Comparison of ENCODE assay signal across 1 cellular context in genomic region chr1:204162498-204163074, GRCh38.
TF ChIP-seq lines count a peak whose summit lies in the region.

No MANE protein-coding gene starts in this region.

TF ChIP-seq in HEK293, 187 proteins besides CTCF, POLR2A, EP300 and RAD21 (continued from another document):
- peak; percentile 96 for TF ChIP-seq ZNF654 (tag by site-specific recombination; IDR thresholded peaks at IDR 0.05; ENCODE audit: low read depth)
- no peak for TF ChIP-seq ZNF16 (tag by site-specific recombination; IDR thresholded peaks at IDR 0.05; ENCODE audit: low read depth)
- no peak for TF ChIP-seq ZFP41 (tag by site-specific recombination; IDR thresholded peaks at IDR 0.05; ENCODE audit: borderline replicate concordance)
- TF ChIP-seq RBAK (tag by site-specific recombination; IDR thresholded peaks at IDR 0.05), result no peak
- TF ChIP-seq ZNF248 (tag by site-specific recombination; IDR thresholded peaks at IDR 0.05), result no peak
- no peak for TF ChIP-seq TCF7L2 (IDR thresholded peaks at IDR 0.05; ENCODE audit: borderline replicate concordance, low read depth, low read length)
- TF ChIP-seq ZNF692 (tag by site-specific recombination; IDR thresholded peaks at IDR 0.05), result 0 out of 2 replicates have a peak, but pooled peaks have one; percentile 36
- no peak for TF ChIP-seq ZNF776 (tag by site-specific recombination; IDR thresholded peaks at IDR 0.05; ENCODE audit: borderline replicate concordance)
- TF ChIP-seq, protein P1, sequence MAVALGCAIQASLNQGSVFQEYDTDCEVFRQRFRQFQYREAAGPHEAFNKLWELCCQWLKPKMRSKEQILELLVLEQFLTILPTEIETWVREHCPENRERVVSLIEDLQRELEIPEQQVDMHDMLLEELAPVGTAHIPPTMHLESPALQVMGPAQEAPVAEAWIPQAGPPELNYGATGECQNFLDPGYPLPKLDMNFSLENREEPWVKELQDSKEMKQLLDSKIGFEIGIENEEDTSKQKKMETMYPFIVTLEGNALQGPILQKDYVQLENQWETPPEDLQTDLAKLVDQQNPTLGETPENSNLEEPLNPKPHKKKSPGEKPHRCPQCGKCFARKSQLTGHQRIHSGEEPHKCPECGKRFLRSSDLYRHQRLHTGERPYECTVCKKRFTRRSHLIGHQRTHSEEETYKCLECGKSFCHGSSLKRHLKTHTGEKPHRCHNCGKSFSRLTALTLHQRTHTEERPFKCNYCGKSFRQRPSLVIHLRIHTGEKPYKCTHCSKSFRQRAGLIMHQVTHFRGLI (tag by site-specific recombination; IDR thresholded peaks at IDR 0.05), result no peak
- no peak for TF ChIP-seq ZNF114 (tag by site-specific recombination; IDR thresholded peaks at IDR 0.05)
- TF ChIP-seq ZNF211 (tag by site-specific recombination; IDR thresholded peaks at IDR 0.05; ENCODE audit: low read depth), result no peak
- TF ChIP-seq IKZF3 (tag by site-specific recombination; IDR thresholded peaks at IDR 0.05), result no peak
- peak; percentile 36; the same call in 1 of the 2 replicates for TF ChIP-seq ZBTB48 (tag by site-specific recombination; IDR thresholded peaks at IDR 0.05)
- peak; percentile 43; the same call in 1 of the 2 replicates for TF ChIP-seq GLIS1 (tag by site-specific recombination; IDR thresholded peaks at IDR 0.05)
- peak; percentile 46 for TF ChIP-seq ZNF335 (tag by site-specific recombination; conservative IDR thresholded peaks at IDR 0.05)
- TF ChIP-seq GLI2 (tag by site-specific recombination; IDR thresholded peaks at IDR 0.05; ENCODE audit: borderline replicate concordance, low read depth), result no peak
- TF ChIP-seq, protein P2, sequence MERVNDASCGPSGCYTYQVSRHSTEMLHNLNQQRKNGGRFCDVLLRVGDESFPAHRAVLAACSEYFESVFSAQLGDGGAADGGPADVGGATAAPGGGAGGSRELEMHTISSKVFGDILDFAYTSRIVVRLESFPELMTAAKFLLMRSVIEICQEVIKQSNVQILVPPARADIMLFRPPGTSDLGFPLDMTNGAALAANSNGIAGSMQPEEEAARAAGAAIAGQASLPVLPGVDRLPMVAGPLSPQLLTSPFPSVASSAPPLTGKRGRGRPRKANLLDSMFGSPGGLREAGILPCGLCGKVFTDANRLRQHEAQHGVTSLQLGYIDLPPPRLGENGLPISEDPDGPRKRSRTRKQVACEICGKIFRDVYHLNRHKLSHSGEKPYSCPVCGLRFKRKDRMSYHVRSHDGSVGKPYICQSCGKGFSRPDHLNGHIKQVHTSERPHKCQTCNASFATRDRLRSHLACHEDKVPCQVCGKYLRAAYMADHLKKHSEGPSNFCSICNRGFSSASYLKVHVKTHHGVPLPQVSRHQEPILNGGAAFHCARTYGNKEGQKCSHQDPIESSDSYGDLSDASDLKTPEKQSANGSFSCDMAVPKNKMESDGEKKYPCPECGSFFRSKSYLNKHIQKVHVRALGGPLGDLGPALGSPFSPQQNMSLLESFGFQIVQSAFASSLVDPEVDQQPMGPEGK (tag by site-specific recombination; IDR thresholded peaks at IDR 0.05), result peak; percentile 48
- TF ChIP-seq, protein P3, sequence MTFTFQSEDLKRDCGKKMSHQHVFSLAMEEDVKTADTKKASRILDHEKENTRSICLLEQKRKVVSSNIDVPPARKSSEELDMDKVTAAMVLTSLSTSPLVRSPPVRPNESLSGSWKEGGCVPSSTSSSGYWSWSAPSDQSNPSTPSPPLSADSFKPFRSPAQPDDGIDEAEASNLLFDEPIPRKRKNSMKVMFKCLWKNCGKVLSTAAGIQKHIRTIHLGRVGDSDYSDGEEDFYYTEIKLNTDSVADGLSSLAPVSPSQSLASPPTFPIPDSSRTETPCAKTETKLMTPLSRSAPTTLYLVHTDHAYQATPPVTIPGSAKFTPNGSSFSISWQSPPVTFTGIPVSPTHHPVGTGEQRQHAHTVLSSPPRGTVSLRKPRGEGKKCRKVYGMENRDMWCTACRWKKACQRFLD (tag by site-specific recombination; IDR thresholded peaks at IDR 0.05), result no peak
- TF ChIP-seq ZNF555 (tag by site-specific recombination; conservative IDR thresholded peaks at IDR 0.05), result no peak
- TF ChIP-seq PRDM4 (tag by site-specific recombination; IDR thresholded peaks at IDR 0.05), result no peak
- TF ChIP-seq ZNF518A (tag by site-specific recombination; conservative IDR thresholded peaks at IDR 0.05; ENCODE audit: low read depth), result no peak
- no peak for TF ChIP-seq ZNF394 (tag by site-specific recombination; IDR thresholded peaks at IDR 0.05; ENCODE audit: borderline replicate concordance)
- TF ChIP-seq ZEB2 (tag by site-specific recombination; IDR thresholded peaks at IDR 0.05), result no peak
- TF ChIP-seq ZFP69B (tag by site-specific recombination; IDR thresholded peaks at IDR 0.05), result 0 out of 2 replicates have a peak, but pooled peaks have one; percentile 15
- no peak for TF ChIP-seq OSR2 (tag by site-specific recombination; IDR thresholded peaks at IDR 0.05)
- TF ChIP-seq, protein P4, sequence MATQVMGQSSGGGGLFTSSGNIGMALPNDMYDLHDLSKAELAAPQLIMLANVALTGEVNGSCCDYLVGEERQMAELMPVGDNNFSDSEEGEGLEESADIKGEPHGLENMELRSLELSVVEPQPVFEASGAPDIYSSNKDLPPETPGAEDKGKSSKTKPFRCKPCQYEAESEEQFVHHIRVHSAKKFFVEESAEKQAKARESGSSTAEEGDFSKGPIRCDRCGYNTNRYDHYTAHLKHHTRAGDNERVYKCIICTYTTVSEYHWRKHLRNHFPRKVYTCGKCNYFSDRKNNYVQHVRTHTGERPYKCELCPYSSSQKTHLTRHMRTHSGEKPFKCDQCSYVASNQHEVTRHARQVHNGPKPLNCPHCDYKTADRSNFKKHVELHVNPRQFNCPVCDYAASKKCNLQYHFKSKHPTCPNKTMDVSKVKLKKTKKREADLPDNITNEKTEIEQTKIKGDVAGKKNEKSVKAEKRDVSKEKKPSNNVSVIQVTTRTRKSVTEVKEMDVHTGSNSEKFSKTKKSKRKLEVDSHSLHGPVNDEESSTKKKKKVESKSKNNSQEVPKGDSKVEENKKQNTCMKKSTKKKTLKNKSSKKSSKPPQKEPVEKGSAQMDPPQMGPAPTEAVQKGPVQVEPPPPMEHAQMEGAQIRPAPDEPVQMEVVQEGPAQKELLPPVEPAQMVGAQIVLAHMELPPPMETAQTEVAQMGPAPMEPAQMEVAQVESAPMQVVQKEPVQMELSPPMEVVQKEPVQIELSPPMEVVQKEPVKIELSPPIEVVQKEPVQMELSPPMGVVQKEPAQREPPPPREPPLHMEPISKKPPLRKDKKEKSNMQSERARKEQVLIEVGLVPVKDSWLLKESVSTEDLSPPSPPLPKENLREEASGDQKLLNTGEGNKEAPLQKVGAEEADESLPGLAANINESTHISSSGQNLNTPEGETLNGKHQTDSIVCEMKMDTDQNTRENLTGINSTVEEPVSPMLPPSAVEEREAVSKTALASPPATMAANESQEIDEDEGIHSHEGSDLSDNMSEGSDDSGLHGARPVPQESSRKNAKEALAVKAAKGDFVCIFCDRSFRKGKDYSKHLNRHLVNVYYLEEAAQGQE (tag by site-specific recombination; IDR thresholded peaks at IDR 0.05), result 0 out of 2 replicates have a peak, but pooled peaks have one; percentile 10
